2 cellular contexts compared by ENCODE assay signal in the genomic region with DNA sequence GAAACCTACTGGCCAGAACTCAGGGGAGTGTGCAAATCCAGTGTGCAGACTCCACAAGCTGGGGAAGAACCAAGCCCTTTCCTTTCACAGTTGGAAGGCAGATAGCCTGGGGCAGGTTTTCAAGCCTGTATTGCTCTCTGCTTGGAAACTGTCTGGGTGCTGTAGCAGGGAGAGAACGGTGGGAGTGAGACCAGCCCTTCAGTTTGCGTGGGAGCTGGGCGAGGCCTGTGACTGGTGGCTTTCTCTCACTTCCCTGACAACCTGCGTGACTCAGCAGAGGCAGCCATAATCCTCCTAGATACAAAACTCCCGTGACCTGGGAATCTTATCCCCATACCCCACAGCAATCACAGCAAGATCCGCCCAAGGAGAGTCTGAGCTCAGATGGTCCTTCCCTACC.
TF ChIP-seq lines count a peak whose summit lies in the region.

No MANE protein-coding gene starts in this region.

TF ChIP-seq in GM23338, 12 proteins besides CTCF, POLR2A, EP300 and RAD21:
- TF ChIP-seq EZH2 (IDR thresholded peaks at IDR 0.05; ENCODE audit: low read depth, unreplicated experiment) = no peak
TF ChIP-seq in GM23338: peak in this region for 0.

TF ChIP-seq in H1, 55 proteins besides CTCF, POLR2A, EP300 and RAD21:
- TF ChIP-seq YY1 (IDR thresholded peaks at IDR 0.05; ENCODE audit: low read depth, low read length) (no peak), CBX8 (IDR thresholded peaks at IDR 0.05; ENCODE audit: borderline replicate concordance, low read depth, low read length) (no peak), TEAD4 (IDR thresholded peaks at IDR 0.05; ENCODE audit: low read depth, low read length) (no peak), CEBPB (IDR thresholded peaks at IDR 0.05; ENCODE audit: low read depth, low read length) (no peak)
